ENCODE assay signal across 8 cellular contexts in genomic region chr1:100400332-100400933, GRCh38. TPM values are rescaled to one million over a fixed set of nuclear protein-coding genes. Genes with fewer than 3 reads are reported as not detected.
DNase-seq lines count a peak whose midpoint lies in the region; ATAC-seq and TF ChIP-seq lines count a peak whose summit lies in the region.

No MANE protein-coding gene starts in this region.

- no peak for ATAC-seq in HG03095 (IDR thresholded peaks at IDR 0.05; ENCODE audit: unreplicated experiment)

- H4K91ac ChIP-seq in H9 (ENCODE audit: insufficient read length, low read depth, low read length) (no peak overlapping the region), mesenchymal stem cell (ENCODE audit: low read length) (no peak overlapping the region)

- H3K4me1 Mint-ChIP-seq in CD4-positive, alpha-beta memory T cell: peaks cover 66 to 92% (median 80%) of the 10 kb centered on the region in 4 donors
- H3K4me1 Mint-ChIP-seq in H9: peaks cover 5 to 15% of the 10 kb centered on the region in 2 experiments
- H3K4me1 Mint-ChIP-seq in activated naive CD8-positive, alpha-beta T cell (ENCODE audit: low read depth): peaks cover 87% of the 10 kb centered on the region

- H3K79me1 ChIP-seq in H9 (ENCODE audit: insufficient read depth, low read depth, low read length, poor library complexity, severe bottlenecking) (peaks cover 3% of the 10 kb centered on the region), mesenchymal stem cell (replicated peaks; ENCODE audit: low read length, poor library complexity, severe bottlenecking) (no peaks in the 10 kb centered on the region)

- H4K20me1 ChIP-seq in H9 (ENCODE audit: control insufficient read depth, insufficient read depth, insufficient read length): no peaks in the 10 kb centered on the region

- H4K5ac ChIP-seq in H9 (ENCODE audit: insufficient read length, low read depth, low read length): no peak overlapping the region

- H2BK5ac ChIP-seq in H9 (ENCODE audit: insufficient read length, low read length) (no peak overlapping the region), mesenchymal stem cell (ENCODE audit: low read depth, low read length, poor library complexity, severe bottlenecking) (no peak overlapping the region)

- H3K9me3 ChIP-seq in CD4-positive, alpha-beta memory T cell (ENCODE audit: control insufficient read depth in 1 of 2, low read length in 2 of 2): no peaks in the 10 kb centered on the region
- H3K9me3 ChIP-seq in H9 (ENCODE audit: control insufficient read depth, low read depth, low read length) (no peaks in the 10 kb centered on the region), mesenchymal stem cell (ENCODE audit: control insufficient read depth, low read length) (no peaks in the 10 kb centered on the region), suprapubic skin (no peaks in the 10 kb centered on the region)

- no peak overlapping the region for H3T11ph ChIP-seq in H9 (ENCODE audit: low read length)

- no CpG with 5 or more reads among the region's 2 CpGs for WGBS in H9 (ENCODE audit: extremely low coverage, insufficient read length, low lambda C conversion rate)
- 5% methylated on average over 1 of the region's 2 CpGs for WGBS in mesenchymal stem cell
- WGBS in suprapubic skin: 58% methylated on average over 2 of the region's 2 CpGs

- no peak overlapping the region for H2BK20ac ChIP-seq in H9 (ENCODE audit: low read depth, low read length, poor library complexity, severe bottlenecking)

- peaks cover 100% of the 10 kb centered on the region for H3K4me1 ChIP-seq in CD4-positive, alpha-beta memory T cell (ENCODE audit: insufficient read depth, low read length)
- H3K4me1 ChIP-seq in H9 (ENCODE audit: insufficient read depth, low read length) (no peaks in the 10 kb centered on the region), mesenchymal stem cell (ENCODE audit: control insufficient read depth, insufficient read depth, low read depth, low read length) (no peaks in the 10 kb centered on the region), suprapubic skin (peaks cover 8% of the 10 kb centered on the region)

- H3K9ac ChIP-seq in H9 (ENCODE audit: extremely low read depth, insufficient read length, low read length) (no peak overlapping the region), mesenchymal stem cell (ENCODE audit: low read length) (no peak overlapping the region)

- in situ Hi-C loops in G401 (cut with HindIII; ENCODE audit: low sequenced_read_pairs): no loop called here

- H3K18ac ChIP-seq in H9 (ENCODE audit: insufficient read length, low read depth, low read length): no peak overlapping the region
- H3K18ac ChIP-seq in mesenchymal stem cell (ENCODE audit: low read depth in 1 of 2, low read length in 2 of 2): peak overlapping the region in 1 of 2 experiments; percentile 49

- H3K23ac ChIP-seq in H9 (ENCODE audit: insufficient read length, low read depth, low read length) (no peak overlapping the region), mesenchymal stem cell (ENCODE audit: low read length in 2 of 2) (no peak overlapping the region)

- peak overlapping the region; percentile 33 for H3K4me2 ChIP-seq in H9 (ENCODE audit: insufficient read depth, insufficient read length, low read length)
- no peak overlapping the region for H3K4me2 ChIP-seq in mesenchymal stem cell (ENCODE audit: low read length, poor library complexity, severe bottlenecking)

- H3K23me2 ChIP-seq in H9 (ENCODE audit: insufficient read length, low read depth, low read length, poor library complexity, severe bottlenecking): no peaks in the 10 kb centered on the region

- peaks cover 2% of the 10 kb centered on the region; the same call in 1 of the 2 replicates for H3K79me2 ChIP-seq in H9 (ENCODE audit: insufficient read depth, low read length)

- TF ChIP-seq POLR2A in suprapubic skin (IDR thresholded peaks at IDR 0.05): no peak

- no peaks in the 10 kb centered on the region for H3K27me3 Mint-ChIP-seq in CD4-positive, alpha-beta memory T cell
- H3K27me3 Mint-ChIP-seq in H9 (ENCODE audit: low read depth): no peaks in the 10 kb centered on the region
- no peaks in the 10 kb centered on the region for H3K27me3 Mint-ChIP-seq in activated naive CD8-positive, alpha-beta T cell

- H3K4me3 Mint-ChIP-seq in CD4-positive, alpha-beta memory T cell: peak overlapping the region; percentile 74 to 85 (median 82)
- no peak overlapping the region; a peak in 1 of 5 replicates for H3K4me3 Mint-ChIP-seq in H9
- peak overlapping the region; percentile 61 for H3K4me3 Mint-ChIP-seq in activated naive CD8-positive, alpha-beta T cell

- no peak overlapping the region for H3K4ac ChIP-seq in H9 (ENCODE audit: low read depth, low read length)
- no peak overlapping the region for H3K4ac ChIP-seq in mesenchymal stem cell (ENCODE audit: low read depth in 1 of 2, low read length in 2 of 2)

- H2AFZ ChIP-seq in H9 (ENCODE audit: low read length) (no peak overlapping the region), mesenchymal stem cell (ENCODE audit: low read depth, low read length) (no peak overlapping the region)

- CTCF ChIA-PET in CD4-positive, alpha-beta memory T cell (lab: Charles Lee; ENCODE audit: partially characterized antibody): interaction anchor here (0.8 to 2.2 kb wide), 10 partner anchors 9 to 59 kb away, joined by 3 to 13 read pairs (median 6); no protein-coding TSS in a partner anchor

- no peak overlapping the region for H2BK12ac ChIP-seq in H9 (ENCODE audit: insufficient read length, low read depth, low read length)
- H2BK12ac ChIP-seq in mesenchymal stem cell (ENCODE audit: low read length in 2 of 2): no peak overlapping the region

- peak overlapping the region in 1 of 2 donors; percentile 25 for H3K4me3 ChIP-seq in CD4-positive, alpha-beta memory T cell (ENCODE audit: low read length in 2 of 2)
- H3K4me3 ChIP-seq in mesenchymal stem cell (ENCODE audit: insufficient read depth in 1 of 2, low read depth in 1 of 2, low read length in 2 of 2) (no peak overlapping the region), suprapubic skin (no peak overlapping the region)

- TF ChIP-seq CTCF in H9 (conservative IDR thresholded peaks at IDR 0.05) (no peak), suprapubic skin (IDR thresholded peaks at IDR 0.05) (no peak)

- no peaks in the 10 kb centered on the region for H3K9me3 Mint-ChIP-seq in CD4-positive, alpha-beta memory T cell
- H3K9me3 Mint-ChIP-seq in H9: no peaks in the 10 kb centered on the region
- no peaks in the 10 kb centered on the region for H3K9me3 Mint-ChIP-seq in activated naive CD8-positive, alpha-beta T cell (ENCODE audit: low read depth)

- H4K8ac ChIP-seq in H9 (replicated peaks; ENCODE audit: insufficient read length, low read depth, low read length): no peak overlapping the region
- no peak overlapping the region for H4K8ac ChIP-seq in mesenchymal stem cell (ENCODE audit: low read length)

- H3K36me3 Mint-ChIP-seq in CD4-positive, alpha-beta memory T cell: peaks cover 47 to 66% of the 10 kb centered on the region in 2 donors
- H3K36me3 Mint-ChIP-seq in H9 (ENCODE audit: insufficient read depth in 1 of 3, low read depth in 3 of 3): no peaks in the 10 kb centered on the region; a peak in 1 of 7 replicates
- peaks cover 12% of the 10 kb centered on the region for H3K36me3 Mint-ChIP-seq in activated naive CD8-positive, alpha-beta T cell

- H3K36me3 ChIP-seq in CD4-positive, alpha-beta memory T cell (ENCODE audit: insufficient read depth, low read length): peaks cover 5% of the 10 kb centered on the region
- H3K36me3 ChIP-seq in mesenchymal stem cell (ENCODE audit: control insufficient read depth in 1 of 2, insufficient read depth in 2 of 2, low read depth in 1 of 2, low read length in 2 of 2) (no peaks in the 10 kb centered on the region), suprapubic skin (no peaks in the 10 kb centered on the region)

- peak overlapping the region; percentile 89 to 95 (median 92) for H3K27ac Mint-ChIP-seq in CD4-positive, alpha-beta memory T cell
- H3K27ac Mint-ChIP-seq in H9: peak overlapping the region in 1 of 3 experiments; percentile 90; a peak in 4 of 7 replicates
- peak overlapping the region; percentile 96 for H3K27ac Mint-ChIP-seq in activated naive CD8-positive, alpha-beta T cell

- DNase-seq in CD4-positive, alpha-beta memory T cell: peak; percentile 78 to 90 (median 86)
- DNase-seq in H9 (peak; percentile 41), mesenchymal stem cell (peak; percentile 22), suprapubic skin (ENCODE audit: low spot score in 2 of 2) (no peak), G401 (ENCODE audit: low spot score) (no peak)

- H2BK15ac ChIP-seq in H9 (ENCODE audit: low read depth, low read length) (no peak overlapping the region), mesenchymal stem cell (ENCODE audit: low read depth, poor library complexity, severe bottlenecking) (no peak overlapping the region)

- POLR2A ChIA-PET in CD4-positive, alpha-beta memory T cell (lab: Charles Lee; ENCODE audit: partially characterized antibody): interaction anchor here (0.6 to 2.3 kb wide), 26 partner anchors 9 to 267 kb away, joined by 3 to 57 read pairs (median 5); partner anchors contain the start of gene CDC14A

- intact Hi-C loops in CD4-positive, alpha-beta memory T cell (cut with micrococcal nuclease): loop anchor here (1.0 to 2.0 kb wide), 5 partner anchors 13 to 52 kb away; partner anchors contain the start of gene CDC14A

- no peak overlapping the region for H3K56ac ChIP-seq in H9 (ENCODE audit: insufficient read length, low read depth, low read length)

- no peak overlapping the region for H3K14ac ChIP-seq in H9 (ENCODE audit: insufficient read depth, low read length)
- no peak overlapping the region for H3K14ac ChIP-seq in mesenchymal stem cell (ENCODE audit: low read length in 2 of 2)

- H2AK5ac ChIP-seq in H9 (ENCODE audit: insufficient read length, low read length) (no peak overlapping the region), mesenchymal stem cell (ENCODE audit: low read length, severe bottlenecking) (no peak overlapping the region)

- peak overlapping the region; percentile 55 for H3K27ac ChIP-seq in CD4-positive, alpha-beta memory T cell (ENCODE audit: low read depth, low read length)
- H3K27ac ChIP-seq in H9 (ENCODE audit: insufficient read length, low read depth, low read length): no peak overlapping the region
- H3K27ac ChIP-seq in mesenchymal stem cell (ENCODE audit: low read length, poor library complexity, severe bottlenecking): no peak overlapping the region
- H3K27ac ChIP-seq in suprapubic skin: peak overlapping the region; percentile 29

- no peak overlapping the region for H2BK120ac ChIP-seq in H9 (ENCODE audit: low read depth, low read length, poor library complexity, severe bottlenecking)
- no peak overlapping the region for H2BK120ac ChIP-seq in mesenchymal stem cell (ENCODE audit: low read depth, low read length)

- no peaks in the 10 kb centered on the region for H3K27me3 ChIP-seq in CD4-positive, alpha-beta memory T cell (ENCODE audit: insufficient read depth, low read length)
- H3K27me3 ChIP-seq in H9 (ENCODE audit: insufficient read depth, low read length) (no peaks in the 10 kb centered on the region), mesenchymal stem cell (ENCODE audit: control insufficient read depth in 1 of 2, insufficient read depth in 1 of 2, low read length in 2 of 2) (no peaks in the 10 kb centered on the region), suprapubic skin (no peaks in the 10 kb centered on the region)

- no peak for TF ChIP-seq EP300 in suprapubic skin (IDR thresholded peaks at IDR 0.05)

RNA-seq across cellular contexts. Expression of gene CDC14A, which starts 48.1 kb away (rescaled TPM):
- 100 to 1,000 TPM; 108 to 119 TPM for total RNA-seq in CD4-positive, alpha-beta memory T cell
- polyA plus RNA-seq in CD4-positive, alpha-beta memory T cell: 10 to 100 TPM; 37.7 to 72.3 TPM
- total RNA-seq in H9 (2021): 8.4 and 8.9 TPM in 2 replicates
- polyA plus RNA-seq in PFSK-1 (2012; ENCODE audit: insufficient read length, low read depth): 6.6 TPM
- polyA plus RNA-seq in mesenchymal stem cell (2013, experiment 1 of 2): 2.0 TPM
- 1.9 TPM for polyA plus RNA-seq in mesenchymal stem cell (2013, experiment 2 of 2)
- total RNA-seq in suprapubic skin: 10 to 100 TPM in 3 of 4 donors, 1 to 10 TPM in 1; 9.9 to 22.8 (median 17.5) TPM
- total RNA-seq in G401 (2014; rRNA removed; shearing (Covaris generic)): 4.1 and 9.9 TPM in 2 replicates

Comparison
In these comparisons a context has a peak if more than half of its experiments do, and no peak if none do; other contexts are left out.
1. DNase-seq: peak in CD4-positive, alpha-beta memory T cell (5 of 5), H9 (single experiment) and mesenchymal stem cell (single experiment); none in suprapubic skin (0 of 2) and G401 (single experiment).
2. H3K27ac ChIP-seq: peak in CD4-positive, alpha-beta memory T cell (single experiment) and suprapubic skin (single experiment); none in H9 (single experiment) and mesenchymal stem cell (single experiment).
3. H3K4me3 Mint-ChIP-seq: peak in CD4-positive, alpha-beta memory T cell (8 of 8) and activated naive CD8-positive, alpha-beta T cell (single experiment); none in H9 (0 of 2).
4. RNA of gene CDC14A, which starts 48.1 kb away (total RNA-seq): 108 to 119 TPM in CD4-positive, alpha-beta memory T cell; 9.9 to 22.8 TPM in suprapubic skin, 4.1 to 9.9 TPM in G401 and 8.4 to 8.9 TPM in H9; every median in the first group is over 4 times any median in the second.